Comparison of ENCODE assay signal across 13 cellular contexts in the genomic region with DNA sequence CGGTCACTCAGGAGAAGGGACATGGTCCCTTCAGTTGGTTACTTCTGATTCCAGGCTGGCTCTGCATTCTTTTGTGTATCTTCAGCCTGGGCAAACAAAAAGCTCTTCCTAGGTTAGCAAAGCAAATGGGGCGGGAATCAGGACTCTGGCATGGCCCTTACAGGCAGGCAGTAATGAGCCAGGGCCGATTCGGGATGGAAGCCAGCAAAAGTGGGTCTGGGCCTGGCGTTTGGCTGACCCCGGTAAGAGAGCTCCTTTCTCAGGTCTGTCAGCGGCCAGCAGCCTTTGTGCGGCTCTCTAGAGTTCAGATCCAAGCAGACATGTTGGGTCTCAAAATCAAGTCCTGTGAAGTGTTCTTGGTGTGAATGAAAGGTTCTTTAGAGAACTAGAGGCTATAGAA.
A peak's percentile ranks its signal among the peaks of the same experiment; 100 is the strongest.
DNase-seq lines count a peak whose midpoint lies in the region; ATAC-seq and TF ChIP-seq lines count a peak whose summit lies in the region.
"Had no signal": no experiment of that assay in that cellular context is flagged by ENCODE, and none has a peak within 500 bp of the region (broad histone marks: within the 10 kb centered on the region; RNA-seq: fewer than 3 reads in every experiment).

No MANE protein-coding gene starts in this region.

- CTCF ChIA-PET in CD4-positive, alpha-beta memory T cell (lab: Charles Lee; ENCODE audit: partially characterized antibody), result interaction anchor here (1.3 to 2.1 kb wide), 2 partner anchors 83 to 119 kb away, joined by 6 to 7 read pairs; no protein-coding TSS in a partner anchor

- no peak overlapping the region for H3K4me3 Mint-ChIP-seq in CD4-positive, alpha-beta memory T cell
- H3K4me3 Mint-ChIP-seq in activated naive CD8-positive, alpha-beta T cell treated with anti-CD3 and anti-CD28 coated beads for 36 hours, result no peak overlapping the region
- H3K4me3 Mint-ChIP-seq: activated CD4-positive, alpha-beta T cell treated with anti-CD3 and anti-CD28 coated beads for 36 hours; IgD-negative memory B cell had no signal

- H3K9me3 Mint-ChIP-seq in CD4-positive, alpha-beta memory T cell, result no peaks in the 10 kb centered on the region
- no peaks in the 10 kb centered on the region for H3K9me3 Mint-ChIP-seq in activated naive CD8-positive, alpha-beta T cell treated with anti-CD3 and anti-CD28 coated beads for 36 hours
- H3K9me3 Mint-ChIP-seq: IgD-negative memory B cell had no signal

- H3K27ac ChIP-seq in CD4-positive, alpha-beta memory T cell (ENCODE audit: low read depth, low read length), result no peak overlapping the region
- peak overlapping the region; percentile 64 for H3K27ac ChIP-seq in right cardiac atrium (ENCODE audit: low read length)
- H3K27ac ChIP-seq: C4-2B, SJSA1 had no signal

- peaks cover 11 to 26% (median 15%) of the 10 kb centered on the region in 4 donors for H3K4me1 Mint-ChIP-seq in CD4-positive, alpha-beta memory T cell
- peaks cover 14% of the 10 kb centered on the region for H3K4me1 Mint-ChIP-seq in activated naive CD8-positive, alpha-beta T cell treated with anti-CD3 and anti-CD28 coated beads for 36 hours
- H3K4me1 Mint-ChIP-seq: activated CD4-positive, alpha-beta T cell treated with anti-CD3 and anti-CD28 coated beads for 36 hours had no signal

- no peak for TF ChIP-seq CTCF in mucosa of descending colon (IDR thresholded peaks at IDR 0.05)

- H3K4me1 ChIP-seq in CD4-positive, alpha-beta memory T cell (ENCODE audit: insufficient read depth, low read length), result no peaks in the 10 kb centered on the region
- peaks cover 13% of the 10 kb centered on the region for H3K4me1 ChIP-seq in right cardiac atrium (ENCODE audit: control insufficient read depth, insufficient read depth, low read length)
- no peaks in the 10 kb centered on the region for H3K4me1 ChIP-seq in mucosa of descending colon (ENCODE audit: low read depth)

- no peak for DNase-seq in CD4-positive, alpha-beta memory T cell
- DNase-seq in activated naive CD8-positive, alpha-beta T cell treated with anti-CD3 and anti-CD28 coated beads for 36 hours, result no peak
- peak in 2 of 3 donors; percentile 71 to 80 for DNase-seq in right cardiac atrium
- DNase-seq in posterior cingulate gyrus, result peak in 6 of 10 donors; percentile 45 to 86 (median 66)
- no peak for DNase-seq in NCI-H524 (lab: John Stamatoyannopoulos, UW)
- DNase-seq in mucosa of descending colon, result no peak
- DNase-seq in stimulated activated naive CD4-positive, alpha-beta T cell (lab: John Stamatoyannopoulos, UW), result no peak
- DNase-seq: activated CD4-positive, alpha-beta T cell treated with anti-CD3 and anti-CD28 coated beads for 36 hours; effector memory CD4-positive, alpha-beta T cell had no signal

- H3K36me3 Mint-ChIP-seq in CD4-positive, alpha-beta memory T cell, result peaks cover 86 to 88% of the 10 kb centered on the region in 2 donors
- H3K36me3 Mint-ChIP-seq in activated naive CD8-positive, alpha-beta T cell treated with anti-CD3 and anti-CD28 coated beads for 36 hours, result peaks cover 22% of the 10 kb centered on the region

- peaks cover 50% of the 10 kb centered on the region for H3K36me3 ChIP-seq in CD4-positive, alpha-beta memory T cell (ENCODE audit: insufficient read depth, low read length)
- peaks cover 22% of the 10 kb centered on the region for H3K36me3 ChIP-seq in mucosa of descending colon (ENCODE audit: low read depth)

- ATAC-seq in right cardiac atrium (peak; percentile 43 to 58), GM19455 (IDR thresholded peaks at IDR 0.05; ENCODE audit: unreplicated experiment) (no peak), mucosa of descending colon (no peak)
- ATAC-seq: activated CD4-positive, alpha-beta T cell treated with anti-CD3 and anti-CD28 coated beads for 36 hours had no signal

- peak overlapping the region; percentile 24 to 87 (median 74) for H3K27ac Mint-ChIP-seq in CD4-positive, alpha-beta memory T cell
- peak overlapping the region; percentile 44 for H3K27ac Mint-ChIP-seq in activated naive CD8-positive, alpha-beta T cell treated with anti-CD3 and anti-CD28 coated beads for 36 hours

- WGBS in right cardiac atrium, result 52% methylated on average over 8 of the region's 8 CpGs

- no peaks in the 10 kb centered on the region for H3K27me3 Mint-ChIP-seq in CD4-positive, alpha-beta memory T cell
- no peaks in the 10 kb centered on the region for H3K27me3 Mint-ChIP-seq in activated naive CD8-positive, alpha-beta T cell treated with anti-CD3 and anti-CD28 coated beads for 36 hours
- H3K27me3 Mint-ChIP-seq: activated CD4-positive, alpha-beta T cell treated with anti-CD3 and anti-CD28 coated beads for 36 hours; IgD-negative memory B cell had no signal

- POLR2A ChIA-PET in CD4-positive, alpha-beta memory T cell (lab: Charles Lee; ENCODE audit: partially characterized antibody), result no interaction called here

- H3K27me3 ChIP-seq in CD4-positive, alpha-beta memory T cell (ENCODE audit: insufficient read depth, low read length), result no peaks in the 10 kb centered on the region
- H3K27me3 ChIP-seq in right cardiac atrium (ENCODE audit: control insufficient read depth, insufficient read depth), result no peaks in the 10 kb centered on the region
- H3K27me3 ChIP-seq: SJSA1 had no signal

- no peaks in the 10 kb centered on the region for H3K9me3 ChIP-seq in CD4-positive, alpha-beta memory T cell (ENCODE audit: control insufficient read depth in 1 of 2, low read length in 2 of 2)
- no peaks in the 10 kb centered on the region for H3K9me3 ChIP-seq in right cardiac atrium (ENCODE audit: control insufficient read depth, low read length)
- H3K9me3 ChIP-seq in mucosa of descending colon, result no peaks in the 10 kb centered on the region
- H3K9me3 ChIP-seq: SJSA1 had no signal

- H3K4me3 ChIP-seq in CD4-positive, alpha-beta memory T cell (ENCODE audit: low read length in 2 of 2), result no peak overlapping the region
- H3K4me3 ChIP-seq in right cardiac atrium (ENCODE audit: low read length), result no peak overlapping the region
- no peak overlapping the region for H3K4me3 ChIP-seq in mucosa of descending colon
- H3K4me3 ChIP-seq: SJSA1 had no signal

- intact Hi-C loops in CD4-positive, alpha-beta memory T cell (cut with micrococcal nuclease), result no loop called here
- intact Hi-C loops in right cardiac atrium (cut with DNase I) (loop anchor here in 1 of 4 donors (10.0 kb wide), 1 partner anchor 117 kb away; no protein-coding TSS in a partner anchor), posterior cingulate gyrus (cut with DNase I) (loop anchor here (10.0 kb wide), 1 partner anchor 117 kb away; no protein-coding TSS in a partner anchor), mucosa of descending colon (cut with DNase I, micrococcal nuclease) (no loop called here)

Comparison
In these comparisons a context has a peak if more than half of its experiments do, and no peak if none do; other contexts are left out.
1. DNase-seq: peak in right cardiac atrium (2 of 3) and posterior cingulate gyrus (6 of 10); none in CD4-positive, alpha-beta memory T cell (0 of 5), activated naive CD8-positive, alpha-beta T cell treated with anti-CD3 and anti-CD28 coated beads for 36 hours (single experiment), NCI-H524 (0 of 2), mucosa of descending colon (0 of 3) and stimulated activated naive CD4-positive, alpha-beta T cell (0 of 6).
2. ATAC-seq: peak in right cardiac atrium (2 of 2); none in GM19455 (single experiment) and mucosa of descending colon (single experiment).